Comparison of ENCODE assay signal across 29 cellular contexts in genomic region chr22:48876951-48877350, GRCh38.
"Had no signal": no experiment of that assay in that cellular context is flagged by ENCODE, and none has a peak within 500 bp of the region (broad histone marks: within the 10 kb centered on the region; RNA-seq: fewer than 3 reads in every experiment).

No MANE protein-coding gene starts in this region.

- H3K4me1 ChIP-seq: neural progenitor cell, parathyroid adenoma, psoas muscle, right lobe of liver, spleen, suprapubic skin, testis, tibial artery, transverse colon, upper lobe of right lung, uterus had no signal

- DNase-seq: naive thymus-derived CD8-positive, alpha-beta T cell; occipital lobe; ovary; posterior cingulate gyrus; psoas muscle; right cardiac atrium; right lobe of liver; spleen; stimulated activated CD4-positive, alpha-beta T cell treated with anti-CD3 and anti-CD28 coated beads, Interleukin-12 subunit alpha, Interleukin-12 subunit beta, amount 100 ng/mL, for 4 hours; stimulated activated CD4-positive, alpha-beta T cell treated with anti-CD3 and anti-CD28 coated beads, Interleukin-1b, Interleukin-23, amount 100 ng/mL, for 48 hours; stimulated activated CD4-positive, alpha-beta T cell treated with anti-CD3 and anti-CD28 coated beads, Interleukin-4, amount 100 ng/mL, for 1 hour; stimulated activated CD4-positive, alpha-beta T cell treated with anti-CD3 and anti-CD28 coated beads, Interleukin-4, amount 100 ng/mL, for 4 hours; stimulated activated CD8-positive, alpha-beta memory T cell treated with anti-CD3 and anti-CD28 coated beads, Interleukin-4, amount 100 ng/mL, for 48 hours; stimulated activated naive CD4-positive, alpha-beta T cell; stimulated activated naive CD8-positive, alpha-beta T cell treated with anti-CD3 and anti-CD28 coated beads, Interleukin-15, amount 100 ng/mL, for 72 hours; stimulated activated naive CD8-positive, alpha-beta T cell treated with anti-CD3 and anti-CD28 coated beads, Interleukin-15, Interleukin-2, amounts not matched to agents 100 U/mL and 50 U/mL, for 24 hours; substantia nigra; testis; tibial artery; transverse colon; upper lobe of right lung; uterus had no signal

- ATAC-seq: naive thymus-derived CD8-positive, alpha-beta T cell; natural killer cell treated with Interleukin-12 subunit alpha and Interleukin-12 subunit beta and Interleukin-15 and Interleukin-18, amount 100 ng/mL, for 72 hours; psoas muscle; right cardiac atrium; right lobe of liver; stimulated activated memory B cell treated with anti-CD40 and anti-IgM and Interleukin-4, amounts not matched to agents 10 μg/mL and 1 μg/mL and 100 μg/mL, for 72 hours; stimulated activated naive CD8-positive, alpha-beta T cell treated with anti-CD3 and anti-CD28 coated beads, Interleukin-15, amount 100 ng/mL, for 72 hours; stimulated activated naive CD8-positive, alpha-beta T cell treated with anti-CD3 and anti-CD28 coated beads, Interleukin-15, Interleukin-2, amounts not matched to agents 100 U/mL and 50 U/mL, for 24 hours; upper lobe of right lung had no signal

- H3K27me3 ChIP-seq: neural progenitor cell, ovary, right lobe of liver, testis, uterus had no signal

- H3K9ac ChIP-seq: neural progenitor cell, parathyroid adenoma had no signal

- H3K4me3 ChIP-seq: neural progenitor cell, ovary, psoas muscle, right lobe of liver, skin epidermis, smooth muscle cell, spleen, suprapubic skin, testis, tibial artery, transverse colon, upper lobe of right lung, uterus had no signal

- H3K27ac ChIP-seq: neural progenitor cell, ovary, parathyroid adenoma, psoas muscle, right lobe of liver, skin epidermis, spleen, suprapubic skin, testis, tibial artery, transverse colon, upper lobe of right lung, uterus had no signal

- H3K36me3 ChIP-seq: neural progenitor cell, ovary, right lobe of liver, spleen, suprapubic skin, tibial artery, transverse colon, upper lobe of right lung, uterus had no signal

- H3K9me3 ChIP-seq: ovary, psoas muscle, right lobe of liver, suprapubic skin, testis, tibial artery, transverse colon, upper lobe of right lung, uterus had no signal
